In genomic region chr17:43423777-43424455, GRCh38 we compare ENCODE assay signal across 3 cellular contexts.
TF ChIP-seq lines count a peak whose summit lies in the region.

No MANE protein-coding gene starts in this region.

TF ChIP-seq in SK-N-SH, 30 proteins besides CTCF, POLR2A, EP300 and RAD21 (continued from another document):
- TF ChIP-seq, protein P1, sequence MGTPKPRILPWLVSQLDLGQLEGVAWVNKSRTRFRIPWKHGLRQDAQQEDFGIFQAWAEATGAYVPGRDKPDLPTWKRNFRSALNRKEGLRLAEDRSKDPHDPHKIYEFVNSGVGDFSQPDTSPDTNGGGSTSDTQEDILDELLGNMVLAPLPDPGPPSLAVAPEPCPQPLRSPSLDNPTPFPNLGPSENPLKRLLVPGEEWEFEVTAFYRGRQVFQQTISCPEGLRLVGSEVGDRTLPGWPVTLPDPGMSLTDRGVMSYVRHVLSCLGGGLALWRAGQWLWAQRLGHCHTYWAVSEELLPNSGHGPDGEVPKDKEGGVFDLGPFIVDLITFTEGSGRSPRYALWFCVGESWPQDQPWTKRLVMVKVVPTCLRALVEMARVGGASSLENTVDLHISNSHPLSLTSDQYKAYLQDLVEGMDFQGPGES (IDR thresholded peaks at IDR 0.05; ENCODE audit: low read depth, low read length) = no peak
- TF ChIP-seq, protein P2, sequence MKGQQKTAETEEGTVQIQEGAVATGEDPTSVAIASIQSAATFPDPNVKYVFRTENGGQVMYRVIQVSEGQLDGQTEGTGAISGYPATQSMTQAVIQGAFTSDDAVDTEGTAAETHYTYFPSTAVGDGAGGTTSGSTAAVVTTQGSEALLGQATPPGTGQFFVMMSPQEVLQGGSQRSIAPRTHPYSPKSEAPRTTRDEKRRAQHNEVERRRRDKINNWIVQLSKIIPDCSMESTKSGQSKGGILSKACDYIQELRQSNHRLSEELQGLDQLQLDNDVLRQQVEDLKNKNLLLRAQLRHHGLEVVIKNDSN (IDR thresholded peaks at IDR 0.05; ENCODE audit: borderline replicate concordance, low read depth) = no peak
- TF ChIP-seq SIN3A (IDR thresholded peaks at IDR 0.05; ENCODE audit: borderline replicate concordance, low read depth, low read length) (no peak), TEAD4 (IDR thresholded peaks at IDR 0.05; ENCODE audit: borderline replicate concordance, insufficient read depth) (no peak), FOXM1 (IDR thresholded peaks at IDR 0.05; ENCODE audit: low read depth) (no peak)

TF ChIP-seq in SK-N-SH treated with all-trans-retinoic acid at 6 μM for 48 hours, 23 proteins besides CTCF, POLR2A, EP300 and RAD21 (continued from another document):
- TF ChIP-seq, protein P3, sequence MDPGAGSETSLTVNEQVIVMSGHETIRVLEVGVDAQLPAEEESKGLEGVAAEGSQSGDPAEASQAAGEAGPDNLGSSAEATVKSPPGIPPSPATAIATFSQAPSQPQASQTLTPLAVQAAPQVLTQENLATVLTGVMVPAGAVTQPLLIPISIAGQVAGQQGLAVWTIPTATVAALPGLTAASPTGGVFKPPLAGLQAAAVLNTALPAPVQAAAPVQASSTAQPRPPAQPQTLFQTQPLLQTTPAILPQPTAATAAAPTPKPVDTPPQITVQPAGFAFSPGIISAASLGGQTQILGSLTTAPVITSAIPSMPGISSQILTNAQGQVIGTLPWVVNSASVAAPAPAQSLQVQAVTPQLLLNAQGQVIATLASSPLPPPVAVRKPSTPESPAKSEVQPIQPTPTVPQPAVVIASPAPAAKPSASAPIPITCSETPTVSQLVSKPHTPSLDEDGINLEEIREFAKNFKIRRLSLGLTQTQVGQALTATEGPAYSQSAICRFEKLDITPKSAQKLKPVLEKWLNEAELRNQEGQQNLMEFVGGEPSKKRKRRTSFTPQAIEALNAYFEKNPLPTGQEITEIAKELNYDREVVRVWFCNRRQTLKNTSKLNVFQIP (CRISPR knock-in tag; IDR thresholded peaks at IDR 0.05; ENCODE audit: borderline replicate concordance, low read depth) = no peak
- TF ChIP-seq ZC3H10 (CRISPR knock-in tag; IDR thresholded peaks at IDR 0.05) = no peak
- TF ChIP-seq ARNTL (CRISPR knock-in tag; IDR thresholded peaks at IDR 0.05; ENCODE audit: borderline replicate concordance, low read depth) = no peak
- TF ChIP-seq GLIS3 (CRISPR knock-in tag; IDR thresholded peaks at IDR 0.05) = no peak
- TF ChIP-seq, protein P4, sequence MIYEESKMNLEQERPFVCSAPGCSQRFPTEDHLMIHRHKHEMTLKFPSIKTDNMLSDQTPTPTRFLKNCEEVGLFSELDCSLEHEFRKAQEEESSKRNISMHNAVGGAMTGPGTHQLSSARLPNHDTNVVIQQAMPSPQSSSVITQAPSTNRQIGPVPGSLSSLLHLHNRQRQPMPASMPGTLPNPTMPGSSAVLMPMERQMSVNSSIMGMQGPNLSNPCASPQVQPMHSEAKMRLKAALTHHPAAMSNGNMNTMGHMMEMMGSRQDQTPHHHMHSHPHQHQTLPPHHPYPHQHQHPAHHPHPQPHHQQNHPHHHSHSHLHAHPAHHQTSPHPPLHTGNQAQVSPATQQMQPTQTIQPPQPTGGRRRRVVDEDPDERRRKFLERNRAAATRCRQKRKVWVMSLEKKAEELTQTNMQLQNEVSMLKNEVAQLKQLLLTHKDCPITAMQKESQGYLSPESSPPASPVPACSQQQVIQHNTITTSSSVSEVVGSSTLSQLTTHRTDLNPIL (CRISPR knock-in tag; IDR thresholded peaks at IDR 0.05; ENCODE audit: low read depth) = no peak
- no peak for TF ChIP-seq RARB (CRISPR knock-in tag; IDR thresholded peaks at IDR 0.05)
- no peak for TF ChIP-seq ESRRG (CRISPR knock-in tag; IDR thresholded peaks at IDR 0.05)

TF ChIP-seq in GM23338, 12 proteins besides CTCF, POLR2A, EP300 and RAD21 (continued from another document):
- TF ChIP-seq EZH2 (IDR thresholded peaks at IDR 0.05; ENCODE audit: low read depth, unreplicated experiment) (no peak), JUNB (IDR thresholded peaks at IDR 0.05; ENCODE audit: unreplicated experiment) (no peak), CREB1 (CRISPR knock-in tag; IDR thresholded peaks at IDR 0.05; ENCODE audit: low read depth) (no peak)
